Comparison of ENCODE assay signal across 9 cellular contexts in the genomic region with DNA sequence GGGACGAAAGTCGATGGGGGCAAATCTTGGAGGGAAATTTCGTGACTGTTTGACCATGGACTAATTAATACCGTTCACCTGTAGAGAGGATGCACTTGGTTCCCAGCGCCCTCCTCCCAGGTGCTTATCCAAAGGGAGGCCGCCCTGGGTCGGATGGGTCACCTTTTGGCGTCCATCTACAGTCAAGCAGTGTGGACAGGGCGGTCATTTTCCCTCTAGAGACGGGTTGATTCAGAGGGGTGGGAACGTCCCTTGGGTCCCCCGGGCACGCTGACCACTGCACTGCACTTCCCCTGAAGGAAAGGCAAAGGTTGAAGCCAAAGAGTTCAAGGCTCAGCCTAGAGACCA. TPM values are rescaled to one million over a fixed set of nuclear protein-coding genes. Genes with fewer than 3 reads are reported as not detected.
DNase-seq lines count a peak whose midpoint lies in the region; ATAC-seq and TF ChIP-seq lines count a peak whose summit lies in the region.
"Had no signal": no experiment of that assay in that cellular context is flagged by ENCODE, and none has a peak within 500 bp of the region (broad histone marks: within the 10 kb centered on the region; RNA-seq: fewer than 3 reads in every experiment).

No MANE protein-coding gene starts in this region.

- H3K4me1 ChIP-seq in colonic mucosa (no peaks in the 10 kb centered on the region), mucosa of stomach (ENCODE audit: control insufficient read depth, insufficient read depth, low read length) (peaks cover 28% of the 10 kb centered on the region), thyroid gland (peaks cover 12 to 30% of the 10 kb centered on the region in 2 donors)

- H3K4me1 Mint-ChIP-seq in activated T-cell treated with anti-CD3 and anti-CD28 coated beads, Interleukin-2, amount 50 U/mL, for 72 hours (ENCODE audit: low read depth): peaks cover 21% of the 10 kb centered on the region
- peaks cover 13% of the 10 kb centered on the region for H3K4me1 Mint-ChIP-seq in activated T-cell treated with anti-CD3 and anti-CD28 coated beads, Interleukin-2, amount 50 U/mL, for 4 hours (ENCODE audit: low read depth)

- H3K36me3 ChIP-seq in colonic mucosa (no peaks in the 10 kb centered on the region), mucosa of stomach (ENCODE audit: control insufficient read depth, insufficient read depth, low read length) (no peaks in the 10 kb centered on the region), thyroid gland (no peaks in the 10 kb centered on the region)
- H3K36me3 ChIP-seq: neutrophil had no signal

- H3K4me3 ChIP-seq in colonic mucosa: peak overlapping the region; percentile 49
- peak overlapping the region; percentile 79 for H3K4me3 ChIP-seq in mucosa of stomach (ENCODE audit: low read length)
- H3K4me3 ChIP-seq in thyroid gland (replicated peaks in 1 of 3): peak overlapping the region in 2 of 3 donors; percentile 2 to 22

- H3K36me3 Mint-ChIP-seq in activated T-cell treated with anti-CD3 and anti-CD28 coated beads, Interleukin-2, amount 50 U/mL, for 72 hours (ENCODE audit: insufficient read depth in 2 of 2): no peaks in the 10 kb centered on the region
- no peaks in the 10 kb centered on the region for H3K36me3 Mint-ChIP-seq in activated T-cell treated with anti-CD3 and anti-CD28 coated beads, Interleukin-2, amount 50 U/mL, for 4 hours (ENCODE audit: insufficient read depth)

- H3K9me3 Mint-ChIP-seq in activated T-cell treated with anti-CD3 and anti-CD28 coated beads, Interleukin-2, amount 50 U/mL, for 72 hours: no peaks in the 10 kb centered on the region
- no peaks in the 10 kb centered on the region for H3K9me3 Mint-ChIP-seq in activated T-cell treated with anti-CD3 and anti-CD28 coated beads, Interleukin-2, amount 50 U/mL, for 4 hours

- 12 to 20% methylated on average over 10 to 12 of the region's 13 CpGs for whole genome bisulfite sequencing in thyroid gland, 2 donors

- H3K27ac ChIP-seq in colonic mucosa (peak overlapping the region; percentile 83), thyroid gland (no peak overlapping the region)
- H3K27ac ChIP-seq: neutrophil had no signal

- intact Hi-C loops in colonic mucosa (cut with DNase I) (loop anchor here (5.0 kb wide), 1 partner anchor 42 kb away; no protein-coding TSS in a partner anchor), thyroid gland (cut with DNase I) (no loop called here)

- H3K9me3 ChIP-seq in colonic mucosa (no peaks in the 10 kb centered on the region), mucosa of stomach (ENCODE audit: control insufficient read depth, low read length) (no peaks in the 10 kb centered on the region), thyroid gland (no peaks in the 10 kb centered on the region)
- H3K9me3 ChIP-seq: neutrophil had no signal

- no peak for TF ChIP-seq POLR2A in thyroid gland (IDR thresholded peaks at IDR 0.05)

- peak overlapping the region; percentile 28 to 98 for H3K9ac ChIP-seq in colonic mucosa (ENCODE audit: low read depth in 2 of 2, low read length in 2 of 2)
- H3K9ac ChIP-seq in mucosa of stomach (ENCODE audit: low read length): peak overlapping the region; percentile 90

- no peak for TF ChIP-seq CTCF in colonic mucosa (IDR thresholded peaks at IDR 0.05)
- TF ChIP-seq CTCF in thyroid gland (IDR thresholded peaks at IDR 0.05): no peak
- TF ChIP-seq CTCF in omental fat pad (IDR thresholded peaks at IDR 0.05): no peak

- peaks cover 80% of the 10 kb centered on the region for H3K27me3 Mint-ChIP-seq in activated T-cell treated with anti-CD3 and anti-CD28 coated beads, Interleukin-2, amount 50 U/mL, for 72 hours (ENCODE audit: low read depth)
- H3K27me3 Mint-ChIP-seq in activated T-cell treated with anti-CD3 and anti-CD28 coated beads, Interleukin-2, amount 50 U/mL, for 4 hours (ENCODE audit: low read depth): peaks cover 64% of the 10 kb centered on the region

- H3K27me3 ChIP-seq in colonic mucosa (no peaks in the 10 kb centered on the region), mucosa of stomach (ENCODE audit: control insufficient read depth, insufficient read depth, low read length) (peaks cover 12% of the 10 kb centered on the region), thyroid gland (no peaks in the 10 kb centered on the region)

- H3K27ac Mint-ChIP-seq in activated T-cell treated with anti-CD3 and anti-CD28 coated beads, Interleukin-2, amount 50 U/mL, for 72 hours: no peak overlapping the region

- no peak for DNase-seq in activated T-cell treated with anti-CD3 and anti-CD28 coated beads, Interleukin-2, amount 50 U/mL, for 72 hours
- no peak for DNase-seq in activated T-cell treated with anti-CD3 and anti-CD28 coated beads, Interleukin-2, amount 50 U/mL, for 4 hours
- DNase-seq in colonic mucosa (no peak), thyroid gland (no peak), omental fat pad (ENCODE audit: low spot score) (no peak), NOMO-1 treated with DMSO at 0.1 percent for 48 hours (lab: John Stamatoyannopoulos, UW; ENCODE audit: unreplicated experiment) (no peak)

- H3K4me3 Mint-ChIP-seq in activated T-cell treated with anti-CD3 and anti-CD28 coated beads, Interleukin-2, amount 50 U/mL, for 72 hours: peak overlapping the region; percentile 80 to 83
- no peak overlapping the region for H3K4me3 Mint-ChIP-seq in activated T-cell treated with anti-CD3 and anti-CD28 coated beads, Interleukin-2, amount 50 U/mL, for 4 hours

- no peak for ATAC-seq in activated T-cell treated with anti-CD3 and anti-CD28 coated beads, Interleukin-2, amount 50 U/mL, for 72 hours (replicated peaks in 1 of 2)
- no peak for ATAC-seq in activated T-cell treated with anti-CD3 and anti-CD28 coated beads, Interleukin-2, amount 50 U/mL, for 4 hours
- ATAC-seq in omental fat pad (ENCODE audit: low FRiP score): no peak
- no peak for ATAC-seq in GM18909 (IDR thresholded peaks at IDR 0.05; ENCODE audit: poor library complexity, unreplicated experiment)

RNA-seq across cellular contexts. Expression of gene PRR15, which starts 2.0 kb away (rescaled TPM):
- total RNA-seq in activated T-cell treated with anti-CD3 and anti-CD28 coated beads, Interleukin-2, amount 50 U/mL, for 72 hours: not detected
- under 1 TPM in 2 of 3 donors, not detected in 1; 0.11 TPM for total RNA-seq in activated T-cell treated with anti-CD3 and anti-CD28 coated beads, Interleukin-2, amount 50 U/mL, for 4 hours
- total RNA-seq in colonic mucosa (100 to 1,000 TPM; 129 to 194 TPM), thyroid gland (1 to 10 TPM in 3 of 4 donors, under 1 TPM in 1; 0.54 to 2.7 (median 1.7) TPM), omental fat pad (10 to 100 TPM in 1 of 4 donors, 1 to 10 TPM in 3; 2.7 to 24.4 (median 5.1) TPM)

Comparison
In these comparisons a context has a peak if more than half of its experiments do, and no peak if none do; other contexts are left out.
1. H3K4me3 ChIP-seq: peak in every context shown above with its lines; median percentile 79 in mucosa of stomach; 49 in colonic mucosa; 12 in thyroid gland.
2. RNA of gene PRR15, which starts 2.0 kb away (total RNA-seq): 129 to 194 TPM in colonic mucosa; 2.7 to 24.4 TPM in omental fat pad, 0.54 to 2.7 TPM in thyroid gland, 0.11 TPM in activated T-cell treated with anti-CD3 and anti-CD28 coated beads, Interleukin-2, amount 50 U/mL, for 4 hours and not detected in activated T-cell treated with anti-CD3 and anti-CD28 coated beads, Interleukin-2, amount 50 U/mL, for 72 hours; every median in the first group is over 4 times any median in the second.